In genomic region chr1:18332626-18333025, GRCh38 we compare ENCODE assay signal across 22 cellular contexts.
"Had no signal": no experiment of that assay in that cellular context is flagged by ENCODE, and none has a peak within 500 bp of the region (broad histone marks: within the 10 kb centered on the region; RNA-seq: fewer than 3 reads in every experiment).

No MANE protein-coding gene starts in this region.

- ATAC-seq: activated CD4-positive, CD25-positive, alpha-beta regulatory T cell treated with anti-CD3 and anti-CD28 coated beads, Interleukin-2, amount 50 U/mL, for 24 hours; activated CD8-positive, alpha-beta T cell treated with anti-CD3 and anti-CD28 coated beads, Interleukin-2, amount 10 ng/mL, durations not matched to agents 7 days and 5 days; Right ventricle myocardium inferior had no signal

- H3K27ac ChIP-seq: adrenal gland, breast epithelium, SJCRH30, WERI-Rb-1 had no signal

- DNase-seq: activated CD4-positive, alpha-beta T cell treated with anti-CD3 and anti-CD28 coated beads for 4 hours; activated CD8-positive, alpha-beta memory T cell treated with anti-CD3 and anti-CD28 coated beads, Interleukin-2, amount 50 U/mL, for 48 hours; activated CD8-positive, alpha-beta T cell treated with anti-CD3 and anti-CD28 coated beads, Interleukin-2, amount 10 ng/mL, durations not matched to agents 7 days and 5 days; activated naive CD4-positive, alpha-beta T cell treated with anti-CD3 and anti-CD28 coated beads, Interleukin-2, amount 50 U/mL, for 16 hours; activated naive CD8-positive, alpha-beta T cell treated with anti-CD3 and anti-CD28 coated beads, Interleukin-2, amount 10 ng/mL, durations not matched to agents 7 days and 5 days; activated T-cell treated with anti-CD3 and anti-CD28 coated beads, Interleukin-2, amount 50 U/mL, for 1 hour; adrenal gland; anterior cingulate cortex; caudate nucleus; MG63; NCI-H146; NCI-H187 treated with DMSO at 0.1 percent for 48 hours; NCI-H2081 treated with DMSO at 0.1 percent for 48 hours; NCI-H510A; NCI-H526 treated with DMSO at 0.1 percent for 48 hours; SJCRH30; SK-N-SH; T-helper 1 cell; WERI-Rb-1 had no signal

- H3K4me1 Mint-ChIP-seq: activated naive CD8-positive, alpha-beta T cell treated with anti-CD3 and anti-CD28 coated beads, Interleukin-2, amount 10 ng/mL, durations not matched to agents 7 days and 5 days had no signal

- H3K9ac ChIP-seq: SK-N-SH had no signal

- H3K4me2 ChIP-seq: SK-N-SH had no signal

- H3K36me3 Mint-ChIP-seq: activated naive CD8-positive, alpha-beta T cell treated with anti-CD3 and anti-CD28 coated beads, Interleukin-2, amount 10 ng/mL, durations not matched to agents 7 days and 5 days had no signal

- H3K9me3 ChIP-seq: adrenal gland, breast epithelium, MG63, SJCRH30, SK-N-SH had no signal

- H3K27ac Mint-ChIP-seq: activated CD8-positive, alpha-beta T cell treated with anti-CD3 and anti-CD28 coated beads, Interleukin-2, amount 10 ng/mL, durations not matched to agents 7 days and 5 days; activated naive CD8-positive, alpha-beta T cell treated with anti-CD3 and anti-CD28 coated beads, Interleukin-2, amount 10 ng/mL, durations not matched to agents 7 days and 5 days had no signal

- H3K4me3 Mint-ChIP-seq: activated CD8-positive, alpha-beta T cell treated with anti-CD3 and anti-CD28 coated beads, Interleukin-2, amount 10 ng/mL, durations not matched to agents 7 days and 5 days; activated naive CD8-positive, alpha-beta T cell treated with anti-CD3 and anti-CD28 coated beads, Interleukin-2, amount 10 ng/mL, durations not matched to agents 7 days and 5 days had no signal

- H3K4me3 ChIP-seq: adrenal gland, breast epithelium, MG63, SJCRH30 had no signal

- H3K27me3 ChIP-seq: adrenal gland, SJCRH30 had no signal

- H3K9me3 Mint-ChIP-seq: activated naive CD8-positive, alpha-beta T cell treated with anti-CD3 and anti-CD28 coated beads, Interleukin-2, amount 10 ng/mL, durations not matched to agents 7 days and 5 days had no signal

- H3K4me1 ChIP-seq: adrenal gland, breast epithelium, SJCRH30 had no signal

- H3K36me3 ChIP-seq: adrenal gland, breast epithelium, MG63, SJCRH30, WERI-Rb-1 had no signal
